ENCODE assay signal across 8 cellular contexts in genomic region chr3:117526485-117527079, GRCh38.
DNase-seq lines count a peak whose midpoint lies in the region; ATAC-seq, FAIRE-seq and TF ChIP-seq lines count a peak whose summit lies in the region.

No MANE protein-coding gene starts in this region.

- FAIRE-seq in A549 (lab: Jason Lieb, UNC) = no peak

- H3K27me3 Mint-ChIP-seq in activated T-helper 1 cell treated with anti-CD3 and anti-CD28 coated beads, Interleukin-12 subunit alpha, Interleukin-12 subunit beta, Interleukin-2, Interleukin-4 antibody, amounts not matched to agents 30 ng/mL and 10 ng/mL and 1 ng/mL, durations not matched to agents 14 hours and 24 hours and 36 hours (ENCODE audit: insufficient read depth) = no peaks in the 10 kb centered on the region

- 66% methylated on average over 3 of the region's 3 CpGs for WGBS in A549 (ENCODE audit: missing lambda C conversion rate)

- no peaks in the 10 kb centered on the region for H3K36me3 Mint-ChIP-seq in activated T-helper 1 cell treated with anti-CD3 and anti-CD28 coated beads, Interleukin-12 subunit alpha, Interleukin-12 subunit beta, Interleukin-2, Interleukin-4 antibody, amounts not matched to agents 30 ng/mL and 10 ng/mL and 1 ng/mL, durations not matched to agents 14 hours and 24 hours and 36 hours (ENCODE audit: low read depth)

- TF ChIP-seq POLR2A in A549 (IDR thresholded peaks at IDR 0.05; ENCODE audit: low read length) = no peak

- no peak overlapping the region for H3K27ac Mint-ChIP-seq in activated T-helper 1 cell treated with anti-CD3 and anti-CD28 coated beads, Interleukin-12 subunit alpha, Interleukin-12 subunit beta, Interleukin-2, Interleukin-4 antibody, amounts not matched to agents 30 ng/mL and 10 ng/mL and 1 ng/mL, durations not matched to agents 14 hours and 24 hours and 36 hours

- H3K4me3 ChIP-seq in A549 = no peak overlapping the region

- H3K4me1 ChIP-seq in A549 = peaks cover 3% of the 10 kb centered on the region; the same call in 1 of the 3 replicates

- no peaks in the 10 kb centered on the region for H3K9me3 ChIP-seq in A549

- TF ChIP-seq EP300 in A549 (IDR thresholded peaks at IDR 0.05) = no peak

- POLR2A ChIA-PET in A549 (lab: Yijun Ruan, JAX) = no interaction called here

- H3K4me1 Mint-ChIP-seq in activated T-helper 1 cell treated with anti-CD3 and anti-CD28 coated beads, Interleukin-12 subunit alpha, Interleukin-12 subunit beta, Interleukin-2, Interleukin-4 antibody, amounts not matched to agents 30 ng/mL and 10 ng/mL and 1 ng/mL, durations not matched to agents 14 hours and 24 hours and 36 hours (ENCODE audit: low read depth) = no peaks in the 10 kb centered on the region

- H3K27ac ChIP-seq in A549 (0 out of 6 replicates have a peak overlapping the region, but pooled peaks of 1 of the 2 experiments have one; percentile 2), caudate nucleus (ENCODE audit: low read depth, low read length) (peak overlapping the region; percentile 53)

- peak; percentile 63 for TF ChIP-seq CTCF in A549 (IDR thresholded peaks at IDR 0.05)
- peak; percentile 61; the same call in 2 of the 3 replicates for TF ChIP-seq CTCF in GM12872 (IDR thresholded peaks at IDR 0.05; ENCODE audit: insufficient read depth, low read depth, low read length)

- DNase-seq in A549 (ENCODE audit: low read depth in 1 of 2, low spot score in 1 of 2) = peak in 1 of 2 experiments; percentile 42
- DNase-seq in MV-4-11 (lab: John Stamatoyannopoulos, UW) = peak; percentile 10
- DNase-seq in caudate nucleus (lab: John Stamatoyannopoulos, UW) = peak in 24 of 61 donors; percentile 1 to 61 (median 24)
- DNase-seq in midbrain (lab: John Stamatoyannopoulos, UW) = peak; percentile 68
- no peak for DNase-seq in stimulated activated naive CD4-positive, alpha-beta T cell treated with Interleukin-2 at 50 U/mL for 16 hours (lab: John Stamatoyannopoulos, UW)
- no peak for DNase-seq in activated T-helper 1 cell treated with anti-CD3 and anti-CD28 coated beads, Interleukin-12 subunit alpha, Interleukin-12 subunit beta, Interleukin-2, Interleukin-4 antibody, amounts not matched to agents 30 ng/mL and 10 ng/mL and 1 ng/mL, durations not matched to agents 14 hours and 24 hours and 36 hours (ENCODE audit: low spot score)

- CTCF ChIA-PET in A549 (lab: Yijun Ruan, JAX) = interaction anchor here (0.8 to 0.9 kb wide), 3 partner anchors 9 to 507 kb away, joined by 3 to 4 read pairs (median 3); no protein-coding TSS in a partner anchor

- peak; percentile 75 to 76 for TF ChIP-seq RAD21 in A549 (conservative IDR thresholded peaks at IDR 0.05 in 1 of 2, IDR thresholded peaks at IDR 0.05 in 1 of 2)

- no peaks in the 10 kb centered on the region for H3K9me3 Mint-ChIP-seq in activated T-helper 1 cell treated with anti-CD3 and anti-CD28 coated beads, Interleukin-12 subunit alpha, Interleukin-12 subunit beta, Interleukin-2, Interleukin-4 antibody, amounts not matched to agents 30 ng/mL and 10 ng/mL and 1 ng/mL, durations not matched to agents 14 hours and 24 hours and 36 hours

- H3K4me2 ChIP-seq in A549 = no peak overlapping the region

- ATAC-seq in A549 (peak; percentile 50 to 61; a peak in 4 of 6 replicates), HG03097 (IDR thresholded peaks at IDR 0.05; ENCODE audit: low FRiP score, unreplicated experiment) (no peak)

- intact Hi-C loops in activated T-helper 1 cell treated with anti-CD3 and anti-CD28 coated beads, Interleukin-12 subunit alpha, Interleukin-12 subunit beta, Interleukin-2, Interleukin-4 antibody, amounts not matched to agents 30 ng/mL and 10 ng/mL and 1 ng/mL, durations not matched to agents 14 hours and 24 hours and 36 hours (cut with micrococcal nuclease) = loop anchor here (2.0 kb wide), 2 partner anchors 508 to 756 kb away; no protein-coding TSS in a partner anchor

- H3K4me3 Mint-ChIP-seq in activated T-helper 1 cell treated with anti-CD3 and anti-CD28 coated beads, Interleukin-12 subunit alpha, Interleukin-12 subunit beta, Interleukin-2, Interleukin-4 antibody, amounts not matched to agents 30 ng/mL and 10 ng/mL and 1 ng/mL, durations not matched to agents 14 hours and 24 hours and 36 hours = no peak overlapping the region

TF ChIP-seq in A549, 52 proteins besides CTCF, POLR2A, EP300 and RAD21:
- TF ChIP-seq NPAS2 (CRISPR knock-in tag; IDR thresholded peaks at IDR 0.05; ENCODE audit: borderline replicate concordance) (no peak), RARB (CRISPR knock-in tag; IDR thresholded peaks at IDR 0.05) (no peak), SMC3 (IDR thresholded peaks at IDR 0.05) (peak; percentile 78), MAZ (IDR thresholded peaks at IDR 0.05; ENCODE audit: borderline replicate concordance, low read depth, low read length) (no peak), PBX3 (IDR thresholded peaks at IDR 0.05) (no peak), JUNB (IDR thresholded peaks at IDR 0.05) (no peak), MAX (IDR thresholded peaks at IDR 0.05) (peak; percentile 79)

Comparison
In these comparisons a context has a peak if more than half of its experiments do, and no peak if none do; other contexts are left out.
1. DNase-seq: peak in MV-4-11 (single experiment) and midbrain (single experiment); none in stimulated activated naive CD4-positive, alpha-beta T cell treated with Interleukin-2 at 50 U/mL for 16 hours (single experiment) and activated T-helper 1 cell treated with anti-CD3 and anti-CD28 coated beads, Interleukin-12 subunit alpha, Interleukin-12 subunit beta, Interleukin-2, Interleukin-4 antibody, amounts not matched to agents 30 ng/mL and 10 ng/mL and 1 ng/mL, durations not matched to agents 14 hours and 24 hours and 36 hours (single experiment).